16 cellular contexts compared by ENCODE assay signal in the genomic region with DNA sequence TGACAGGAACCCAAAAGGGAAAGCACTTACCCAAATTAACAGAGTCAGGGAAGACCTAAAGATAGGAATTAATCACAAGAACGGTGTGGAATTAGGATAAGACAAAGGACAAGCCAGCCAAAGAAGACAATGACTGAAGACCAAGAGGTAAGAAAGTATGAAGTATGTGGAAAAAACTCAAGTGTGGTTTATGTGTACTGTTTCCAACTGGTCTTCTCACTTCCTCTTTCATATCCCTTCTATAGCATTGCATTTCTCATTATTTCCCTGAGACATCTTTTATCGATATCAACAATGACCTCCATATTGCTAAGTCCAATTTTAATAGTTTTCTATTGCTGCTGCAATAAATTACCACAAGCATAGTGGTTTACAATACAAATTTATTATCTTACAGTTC.
DNase-seq lines count a peak whose midpoint lies in the region; ATAC-seq, FAIRE-seq and TF ChIP-seq lines count a peak whose summit lies in the region.
"Had no signal": no experiment of that assay in that cellular context is flagged by ENCODE, and none has a peak within 500 bp of the region (broad histone marks: within the 10 kb centered on the region; RNA-seq: fewer than 3 reads in every experiment).

No MANE protein-coding gene starts in this region.

- FAIRE-seq in GM12891 (lab: Jason Lieb, UNC), result no peak
- FAIRE-seq: urothelium cell line had no signal

- no peaks in the 10 kb centered on the region for H3K9me3 Mint-ChIP-seq in activated T-cell treated with anti-CD3 and anti-CD28 coated beads, Interleukin-2, amount 50 U/mL, for 24 hours
- H3K9me3 Mint-ChIP-seq: activated CD4-positive, alpha-beta memory T cell treated with anti-CD3 and anti-CD28 coated beads for 36 hours had no signal

- H4K20me1 ChIP-seq in OCI-LY3 (ENCODE audit: insufficient read depth, low read length), result no peaks in the 10 kb centered on the region

- H3K4me2 ChIP-seq in OCI-LY3 (ENCODE audit: low read length), result peak overlapping the region; percentile 46

- H2AFZ ChIP-seq in OCI-LY3 (ENCODE audit: low read depth, low read length), result peak overlapping the region; percentile 48; the same call in 1 of the 2 replicates

- H3K4me1 ChIP-seq in OCI-LY3 (ENCODE audit: low read length), result peaks cover 40% of the 10 kb centered on the region

- H3K79me2 ChIP-seq in OCI-LY3 (ENCODE audit: low read length), result no peaks in the 10 kb centered on the region

- peak; percentile 74 for ATAC-seq in GM21447 (IDR thresholded peaks at IDR 0.05; ENCODE audit: unreplicated experiment)
- peak; percentile 75 for ATAC-seq in HG03432 (IDR thresholded peaks at IDR 0.05; ENCODE audit: unreplicated experiment)
- ATAC-seq in HG02973 (IDR thresholded peaks at IDR 0.05; ENCODE audit: unreplicated experiment), result no peak

- no peak for TF ChIP-seq POLR2A in GM12891 (IDR thresholded peaks at IDR 0.05; ENCODE audit: low read depth, low read length)

- H3K27ac Mint-ChIP-seq in activated T-cell treated with anti-CD3 and anti-CD28 coated beads, Interleukin-2, amount 50 U/mL, for 24 hours, result no peak overlapping the region
- H3K27ac Mint-ChIP-seq: activated CD4-positive, alpha-beta memory T cell treated with anti-CD3 and anti-CD28 coated beads for 36 hours had no signal

- no peak overlapping the region for H3K4me3 Mint-ChIP-seq in activated T-cell treated with anti-CD3 and anti-CD28 coated beads, Interleukin-2, amount 50 U/mL, for 24 hours
- H3K4me3 Mint-ChIP-seq: activated CD4-positive, alpha-beta memory T cell treated with anti-CD3 and anti-CD28 coated beads for 36 hours had no signal

- H3K27ac ChIP-seq in OCI-LY3 (ENCODE audit: low read length), result no peak overlapping the region; the same call in 1 of the 2 replicates
- H3K27ac ChIP-seq: neutrophil had no signal

- no peaks in the 10 kb centered on the region for H3K27me3 Mint-ChIP-seq in activated T-cell treated with anti-CD3 and anti-CD28 coated beads, Interleukin-2, amount 50 U/mL, for 24 hours
- H3K27me3 Mint-ChIP-seq: activated CD4-positive, alpha-beta memory T cell treated with anti-CD3 and anti-CD28 coated beads for 36 hours had no signal

- no peaks in the 10 kb centered on the region for H3K9me3 ChIP-seq in OCI-LY3 (ENCODE audit: insufficient read depth, low read length)
- H3K9me3 ChIP-seq: neutrophil had no signal

- H3K9ac ChIP-seq in OCI-LY3 (ENCODE audit: low read length), result no peak overlapping the region

- H3K4me1 Mint-ChIP-seq in activated T-cell treated with anti-CD3 and anti-CD28 coated beads, Interleukin-2, amount 50 U/mL, for 24 hours (ENCODE audit: low read depth), result peaks cover 6% of the 10 kb centered on the region

- no peaks in the 10 kb centered on the region for H3K27me3 ChIP-seq in OCI-LY3 (ENCODE audit: low read depth, low read length)
- H3K27me3 ChIP-seq: neutrophil had no signal

- H3K36me3 ChIP-seq in OCI-LY3 (replicated peaks; ENCODE audit: low read depth, low read length), result no peaks in the 10 kb centered on the region
- H3K36me3 ChIP-seq: neutrophil had no signal

- no peak for TF ChIP-seq CTCF in OCI-LY3 (IDR thresholded peaks at IDR 0.05; ENCODE audit: low read depth, low read length)

- H3K4me3 ChIP-seq in OCI-LY3 (ENCODE audit: low read length), result peak overlapping the region; percentile 26; the same call in 1 of the 2 replicates
- H3K4me3 ChIP-seq: lung had no signal

- no peak for DNase-seq in GM12891 (ENCODE audit: insufficient read length, low spot score)
- DNase-seq in NCI-H1092 (lab: John Stamatoyannopoulos, UW), result no peak
- DNase-seq in islet precursor cell, result no peak
- no peak for DNase-seq in activated T-cell treated with anti-CD3 and anti-CD28 coated beads, Interleukin-2, amount 50 U/mL, for 24 hours
- DNase-seq: activated CD4-positive, alpha-beta memory T cell treated with anti-CD3 and anti-CD28 coated beads for 36 hours; activated naive CD4-positive, alpha-beta T cell treated with anti-CD3 and anti-CD28 coated beads, Interleukin-2, amount 50 U/mL, for 16 hours; cerebellar nuclear complex; NCI-H748 treated with DMSO at 0.1 percent for 48 hours; SW 1271 had no signal

- no peaks in the 10 kb centered on the region for H3K36me3 Mint-ChIP-seq in activated T-cell treated with anti-CD3 and anti-CD28 coated beads, Interleukin-2, amount 50 U/mL, for 24 hours (ENCODE audit: low read depth)
- H3K36me3 Mint-ChIP-seq: activated CD4-positive, alpha-beta memory T cell treated with anti-CD3 and anti-CD28 coated beads for 36 hours had no signal

TF ChIP-seq in GM12891, 5 proteins besides CTCF, POLR2A, EP300 and RAD21:
- TF ChIP-seq POLR2AphosphoS5 (IDR thresholded peaks at IDR 0.05; ENCODE audit: low read depth, low read length) (no peak), SPI1 (IDR thresholded peaks at IDR 0.05; ENCODE audit: low read depth, low read length) (peak; percentile 82)
TF ChIP-seq in GM12891: peak in this region for 1.
